Comparison of ENCODE assay signal across 18 cellular contexts in genomic region chr12:105916698-105917059, GRCh38.
"Had no signal": no experiment of that assay in that cellular context is flagged by ENCODE, and none has a peak within 500 bp of the region (broad histone marks: within the 10 kb centered on the region; RNA-seq: fewer than 3 reads in every experiment).

No MANE protein-coding gene starts in this region.

- H3K4me3 Mint-ChIP-seq: naive thymus-derived CD8-positive, alpha-beta T cell; stimulated activated naive B cell treated with anti-CD40 and anti-IgM and Interleukin-4, amounts not matched to agents 10 μg/mL and 1 μg/mL and 100 μg/mL, for 72 hours; stimulated activated naive CD8-positive, alpha-beta T cell treated with anti-CD3 and anti-CD28 coated beads, Interleukin-15, amount 100 ng/mL, for 72 hours had no signal

- H3K27me3 Mint-ChIP-seq: stimulated activated naive CD8-positive, alpha-beta T cell treated with anti-CD3 and anti-CD28 coated beads, Interleukin-15, amount 100 ng/mL, for 72 hours had no signal

- DNase-seq: effector CD4-positive, alpha-beta T cell; heart left ventricle; hippocampal formation; kidney glomerular epithelial cell; mesendoderm; naive thymus-derived CD8-positive, alpha-beta T cell; psoas muscle; retina; right lobe of liver; stimulated activated CD4-positive, alpha-beta T cell treated with anti-CD3 and anti-CD28 coated beads, Interleukin-2, amount 100 ng/mL, for 24 hours; stimulated activated CD4-positive, alpha-beta T cell treated with anti-CD3 and anti-CD28 coated beads, Interleukin-4, amount 100 ng/mL, for 4 hours; stimulated activated naive B cell treated with anti-CD40 and anti-IgM and Interleukin-4, amounts not matched to agents 10 μg/mL and 1 μg/mL and 100 μg/mL, for 72 hours; stimulated activated naive CD8-positive, alpha-beta T cell treated with anti-CD3 and anti-CD28 coated beads, Interleukin-15, amount 100 ng/mL, for 72 hours; testis; upper lobe of right lung had no signal

- H3K4me3 ChIP-seq: heart left ventricle, psoas muscle, right lobe of liver, testis, tibial nerve, upper lobe of right lung, vagina had no signal

- H3K36me3 Mint-ChIP-seq: naive thymus-derived CD8-positive, alpha-beta T cell; stimulated activated naive B cell treated with anti-CD40 and anti-IgM and Interleukin-4, amounts not matched to agents 10 μg/mL and 1 μg/mL and 100 μg/mL, for 72 hours had no signal

- H3K27me3 ChIP-seq: heart left ventricle, neutrophil, right lobe of liver, testis, tibial nerve, upper lobe of right lung, vagina had no signal

- H3K36me3 ChIP-seq: heart left ventricle, neutrophil, right lobe of liver, tibial nerve, upper lobe of right lung, vagina had no signal

- H3K4me1 Mint-ChIP-seq: naive thymus-derived CD8-positive, alpha-beta T cell; stimulated activated naive B cell treated with anti-CD40 and anti-IgM and Interleukin-4, amounts not matched to agents 10 μg/mL and 1 μg/mL and 100 μg/mL, for 72 hours; stimulated activated naive CD8-positive, alpha-beta T cell treated with anti-CD3 and anti-CD28 coated beads, Interleukin-15, amount 100 ng/mL, for 72 hours had no signal

- H3K27ac Mint-ChIP-seq: naive thymus-derived CD8-positive, alpha-beta T cell; stimulated activated naive B cell treated with anti-CD40 and anti-IgM and Interleukin-4, amounts not matched to agents 10 μg/mL and 1 μg/mL and 100 μg/mL, for 72 hours; stimulated activated naive CD8-positive, alpha-beta T cell treated with anti-CD3 and anti-CD28 coated beads, Interleukin-15, amount 100 ng/mL, for 72 hours had no signal

- H3K4me1 ChIP-seq: right lobe of liver, testis, tibial nerve, upper lobe of right lung, vagina had no signal

- ATAC-seq: heart left ventricle; naive thymus-derived CD8-positive, alpha-beta T cell; psoas muscle; right lobe of liver; stimulated activated naive B cell treated with anti-CD40 and anti-IgM and Interleukin-4, amounts not matched to agents 10 μg/mL and 1 μg/mL and 100 μg/mL, for 72 hours; stimulated activated naive CD8-positive, alpha-beta T cell treated with anti-CD3 and anti-CD28 coated beads, Interleukin-15, amount 100 ng/mL, for 72 hours; upper lobe of right lung had no signal

- H3K27ac ChIP-seq: heart left ventricle, neutrophil, psoas muscle, right lobe of liver, testis, tibial nerve, upper lobe of right lung, vagina had no signal

- H3K9me3 ChIP-seq: neutrophil, psoas muscle, right lobe of liver, testis, tibial nerve, upper lobe of right lung, vagina had no signal
